11 cellular contexts compared by ENCODE assay signal in genomic region chr2:45890094-45890646, GRCh38.
DNase-seq lines count a peak whose midpoint lies in the region; ATAC-seq and TF ChIP-seq lines count a peak whose summit lies in the region.
"Had no signal": no experiment of that assay in that cellular context is flagged by ENCODE, and none has a peak within 500 bp of the region (broad histone marks: within the 10 kb centered on the region; RNA-seq: fewer than 3 reads in every experiment).

No MANE protein-coding gene starts in this region.

- POLR2A ChIA-PET in activated B cell treated with CpG ODN at 0.5 μM for 24 hours (lab: Charles Lee): interaction anchor here (1.0 to 2.4 kb wide), 11 partner anchors 15 to 240 kb away, joined by 3 to 20 read pairs (median 5); partner anchors contain the start of gene PRKCE
- POLR2A ChIA-PET in PC-3 (lab: Charles Lee; ENCODE audit: unreplicated experiment): no interaction called here

- H3K4me1 Mint-ChIP-seq in activated B cell treated with CpG ODN at 0.5 μM for 24 hours (peaks cover 90% of the 10 kb centered on the region), nephron progenitor cell (peaks cover 36% of the 10 kb centered on the region)

- peaks cover 49% of the 10 kb centered on the region for H3K4me1 ChIP-seq in DOHH2 (ENCODE audit: control insufficient read depth, low read length)
- H3K4me1 ChIP-seq in PC-3 (ENCODE audit: insufficient read depth, low read length): peaks cover 6% of the 10 kb centered on the region

- H3K27ac Mint-ChIP-seq in activated B cell treated with CpG ODN at 0.5 μM for 24 hours: peak overlapping the region; percentile 84
- peak overlapping the region; percentile 49 for H3K27ac Mint-ChIP-seq in nephron progenitor cell

- ATAC-seq in HG03175 (IDR thresholded peaks at IDR 0.05; ENCODE audit: unreplicated experiment): peak; percentile 38
- peak; percentile 51 for ATAC-seq in activated B cell treated with CpG ODN at 0.5 μM for 24 hours (ENCODE audit: low read depth)
- no peak for ATAC-seq in HG02588 (IDR thresholded peaks at IDR 0.05; ENCODE audit: unreplicated experiment)
- ATAC-seq in PC-3: no peak

- H3K27me3 Mint-ChIP-seq in activated B cell treated with CpG ODN at 0.5 μM for 24 hours: no peaks in the 10 kb centered on the region
- H3K27me3 Mint-ChIP-seq in nephron progenitor cell (ENCODE audit: low read depth, poor library complexity): peaks cover 6% of the 10 kb centered on the region

- no peak overlapping the region for H2AFZ ChIP-seq in PC-3 (ENCODE audit: low read length)

- H3K9me2 ChIP-seq in DOHH2 (replicated peaks; ENCODE audit: control insufficient read depth, low read length): no peaks in the 10 kb centered on the region
- no peaks in the 10 kb centered on the region for H3K9me2 ChIP-seq in PC-3 (replicated peaks; ENCODE audit: low read length)

- H3K79me2 ChIP-seq in DOHH2 (ENCODE audit: control insufficient read depth, low read length): no peaks in the 10 kb centered on the region
- no peaks in the 10 kb centered on the region for H3K79me2 ChIP-seq in PC-3 (ENCODE audit: low read length)

- peaks cover 10% of the 10 kb centered on the region; the same call in 1 of the 2 replicates for H3K27me3 ChIP-seq in DOHH2 (ENCODE audit: control insufficient read depth, low read length)
- no peaks in the 10 kb centered on the region for H3K27me3 ChIP-seq in PC-3 (ENCODE audit: low read length)
- H3K27me3 ChIP-seq: vagina had no signal

- peaks cover 1% of the 10 kb centered on the region for H3K36me3 Mint-ChIP-seq in activated B cell treated with CpG ODN at 0.5 μM for 24 hours (ENCODE audit: low read depth)
- no peaks in the 10 kb centered on the region for H3K36me3 Mint-ChIP-seq in nephron progenitor cell (ENCODE audit: low read depth)

- intact Hi-C loops in activated B cell treated with CpG ODN at 0.5 μM for 24 hours (cut with micrococcal nuclease): no loop called here
- intact Hi-C loops in PC-3 (cut with micrococcal nuclease): no loop called here

- H3K4me3 Mint-ChIP-seq in activated B cell treated with CpG ODN at 0.5 μM for 24 hours: peak overlapping the region; percentile 56
- H3K4me3 Mint-ChIP-seq in nephron progenitor cell: no peak overlapping the region

- no TSS peak for BruUV-seq in PC-3 (replicated peaks; lab: Mats Ljungman, UMichigan)

- H3K9me3 ChIP-seq in DOHH2 (ENCODE audit: control insufficient read depth, insufficient read depth, low read length) (no peaks in the 10 kb centered on the region), PC-3 (ENCODE audit: low read length) (no peaks in the 10 kb centered on the region)
- H3K9me3 ChIP-seq: vagina had no signal

- no peaks in the 10 kb centered on the region for H3K9me3 Mint-ChIP-seq in activated B cell treated with CpG ODN at 0.5 μM for 24 hours
- no peaks in the 10 kb centered on the region for H3K9me3 Mint-ChIP-seq in nephron progenitor cell

- no peak overlapping the region for H3K4me3 ChIP-seq in DOHH2 (ENCODE audit: low read length)
- no peak overlapping the region for H3K4me3 ChIP-seq in PC-3 (ENCODE audit: low read length)
- H3K4me3 ChIP-seq: vagina had no signal

- no peaks in the 10 kb centered on the region for H4K20me1 ChIP-seq in DOHH2 (ENCODE audit: control insufficient read depth, insufficient read depth, low read depth, low read length)
- H4K20me1 ChIP-seq in PC-3 (ENCODE audit: low read length): no peaks in the 10 kb centered on the region

- H3F3A ChIP-seq in DOHH2 (ENCODE audit: control insufficient read depth, insufficient read depth) (no peaks in the 10 kb centered on the region), PC-3 (ENCODE audit: low read length, unreplicated experiment) (no peaks in the 10 kb centered on the region)

- H3K27ac ChIP-seq in DOHH2 (ENCODE audit: low read depth, low read length) (no peak overlapping the region), PC-3 (ENCODE audit: low read length) (no peak overlapping the region)
- H3K27ac ChIP-seq: vagina had no signal

- no peak overlapping the region for H3K9ac ChIP-seq in PC-3 (ENCODE audit: low read length)

- no peaks in the 10 kb centered on the region for H3K36me3 ChIP-seq in DOHH2 (ENCODE audit: control insufficient read depth, low read length)
- no peaks in the 10 kb centered on the region for H3K36me3 ChIP-seq in PC-3 (ENCODE audit: low read depth, low read length)
- H3K36me3 ChIP-seq: vagina had no signal

- H3K4me2 ChIP-seq in DOHH2 (ENCODE audit: low read length) (peak overlapping the region; percentile 32; the same call in 1 of the 2 replicates), PC-3 (ENCODE audit: low read length) (no peak overlapping the region)

- CTCF ChIA-PET in activated B cell treated with CpG ODN at 0.5 μM for 24 hours (lab: Charles Lee): interaction anchor here (1.0 to 1.7 kb wide), 7 partner anchors 24 to 161 kb away, joined by 3 to 6 read pairs (median 4); no protein-coding TSS in a partner anchor
- CTCF ChIA-PET in PC-3 (lab: Charles Lee): no interaction called here

- DNase-seq in activated B cell treated with CpG ODN at 0.5 μM for 24 hours: no peak
- DNase-seq in nephron progenitor cell: no peak
- no peak for DNase-seq in D341Med (ENCODE audit: low spot score)
- DNase-seq in NCI-H774 (lab: John Stamatoyannopoulos, UW): no peak
- no peak for DNase-seq in PC-3
- DNase-seq: activated T-cell treated with anti-CD3 and anti-CD28 coated beads, Interleukin-2, amount 50 U/mL, for 1 hour; IMR-90 had no signal

- TF ChIP-seq CTCF in DOHH2 (IDR thresholded peaks at IDR 0.05; ENCODE audit: low read depth, low read length, poor library complexity, severe bottlenecking): no peak
- no peak for TF ChIP-seq CTCF in activated B cell treated with CpG ODN at 0.5 μM for 24 hours (IDR thresholded peaks at IDR 0.05)
- TF ChIP-seq CTCF in nephron progenitor cell (IDR thresholded peaks at IDR 0.05): no peak
- no peak for TF ChIP-seq CTCF in PC-3 (conservative IDR thresholded peaks at IDR 0.05; ENCODE audit: low read depth, low read length)

Comparison
In these comparisons a context has a peak if more than half of its experiments do, and no peak if none do; other contexts are left out.
1. ATAC-seq: peak in HG03175 (single experiment) and activated B cell treated with CpG ODN at 0.5 μM for 24 hours (single experiment); none in HG02588 (single experiment) and PC-3 (single experiment).